In the genomic region with DNA sequence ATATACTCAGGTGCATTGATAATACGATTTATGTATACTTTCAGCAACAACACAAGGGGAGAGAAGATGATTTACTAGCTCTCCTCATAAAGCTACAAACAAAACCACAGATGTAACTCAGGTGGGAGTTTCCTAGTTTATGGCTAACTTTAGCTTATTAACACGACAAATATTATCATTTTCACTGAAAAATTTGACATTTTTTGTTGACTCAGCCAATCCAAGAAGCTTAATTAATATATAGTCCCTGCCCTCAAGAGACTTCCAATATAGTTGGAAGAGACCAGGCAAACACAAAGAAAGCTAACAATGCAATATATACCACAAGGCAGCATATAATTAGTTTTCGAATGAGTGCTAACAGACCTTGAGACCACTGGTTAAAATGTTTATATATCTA, we compare ENCODE assay signal across 8 cellular contexts. TPM values are rescaled to one million over a fixed set of nuclear protein-coding genes. Genes with fewer than 3 reads are reported as not detected.
A peak's percentile ranks its signal among the peaks of the same experiment; 100 is the strongest.
DNase-seq lines count a peak whose midpoint lies in the region; ATAC-seq and TF ChIP-seq lines count a peak whose summit lies in the region.

No MANE protein-coding gene starts in this region.

- peak overlapping the region; percentile 96 for H2AFZ ChIP-seq in SK-N-SH (ENCODE audit: low read depth)
- H2AFZ ChIP-seq in hepatocyte, result peak overlapping the region; percentile 84

- H3K9me3 Mint-ChIP-seq in WTC11, result peaks cover 4% of the 10 kb centered on the region
- H3K9me3 Mint-ChIP-seq in stimulated activated memory B cell treated with anti-CD40 and anti-IgM and Interleukin-4, amounts not matched to agents 10 μg/mL and 1 μg/mL and 100 μg/mL, for 72 hours, result no peaks in the 10 kb centered on the region

- H3K9me3 ChIP-seq in SK-N-SH (no peaks in the 10 kb centered on the region), hepatocyte (ENCODE audit: low read depth) (no peaks in the 10 kb centered on the region)

- peak overlapping the region; percentile 95 for H3K4me3 Mint-ChIP-seq in WTC11
- H3K4me3 Mint-ChIP-seq in stimulated activated memory B cell treated with anti-CD40 and anti-IgM and Interleukin-4, amounts not matched to agents 10 μg/mL and 1 μg/mL and 100 μg/mL, for 72 hours, result peak overlapping the region; percentile 98

- peak overlapping the region; percentile 92; the same call in 1 of the 2 replicates for H3K9ac ChIP-seq in SK-N-SH

- H3K27me3 Mint-ChIP-seq in WTC11 (ENCODE audit: low read depth), result no peaks in the 10 kb centered on the region
- H3K27me3 Mint-ChIP-seq in stimulated activated memory B cell treated with anti-CD40 and anti-IgM and Interleukin-4, amounts not matched to agents 10 μg/mL and 1 μg/mL and 100 μg/mL, for 72 hours, result no peaks in the 10 kb centered on the region

- no peak for ATAC-seq in SK-N-SH treated with all-trans-retinoic acid at 6 μM for 48 hours
- no peak for ATAC-seq in WTC11
- no peak for ATAC-seq in stimulated activated memory B cell treated with anti-CD40 and anti-IgM and Interleukin-4, amounts not matched to agents 10 μg/mL and 1 μg/mL and 100 μg/mL, for 72 hours

- H3F3A ChIP-seq in SK-N-SH (replicated peaks; ENCODE audit: insufficient read depth), result peaks cover 10% of the 10 kb centered on the region

- H3K27me3 ChIP-seq in SK-N-SH (ENCODE audit: insufficient read depth) (no peaks in the 10 kb centered on the region), hepatocyte (no peaks in the 10 kb centered on the region)

- TF ChIP-seq RAD21 in SK-N-SH (IDR thresholded peaks at IDR 0.05; ENCODE audit: low read length), result no peak

- no peak for TF ChIP-seq EP300 in SK-N-SH (IDR thresholded peaks at IDR 0.05; ENCODE audit: borderline replicate concordance in 1 of 2, low read depth in 1 of 2, low read length in 1 of 2)

- 18% methylated on average over 3 of the region's 3 CpGs for whole genome bisulfite sequencing in SK-N-SH (ENCODE audit: low lambda C conversion rate)
- WGBS in hepatocyte (ENCODE audit: low lambda C conversion rate, missing lambda C conversion rate), result 22% methylated on average over 3 of the region's 3 CpGs

- H3K4me3 ChIP-seq in SK-N-SH (ENCODE audit: low read depth in 2 of 2, low read length in 1 of 2), result peak overlapping the region; percentile 93 to 98
- H3K4me3 ChIP-seq in hepatocyte, result peak overlapping the region; percentile 62

- no peak overlapping the region for H3K27ac Mint-ChIP-seq in WTC11
- H3K27ac Mint-ChIP-seq in stimulated activated memory B cell treated with anti-CD40 and anti-IgM and Interleukin-4, amounts not matched to agents 10 μg/mL and 1 μg/mL and 100 μg/mL, for 72 hours, result peak overlapping the region; percentile 91

- H3K36me3 Mint-ChIP-seq in WTC11, result peaks cover 20% of the 10 kb centered on the region
- H3K36me3 Mint-ChIP-seq in stimulated activated memory B cell treated with anti-CD40 and anti-IgM and Interleukin-4, amounts not matched to agents 10 μg/mL and 1 μg/mL and 100 μg/mL, for 72 hours, result peaks cover 21% of the 10 kb centered on the region

- CTCF ChIA-PET in SK-N-SH (lab: Yijun Ruan, JAX), result interaction anchor here (1.4 kb wide), 1 partner anchor 19 kb away, joined by 4 read pairs; no protein-coding TSS in a partner anchor
- CTCF ChIA-PET in WTC11 (lab: Charles Lee), result interaction anchor here (1.5 kb wide), 1 partner anchor 321 kb away, joined by 3 read pairs; no protein-coding TSS in a partner anchor

- H4K20me1 ChIP-seq in SK-N-SH (ENCODE audit: insufficient read depth), result no peaks in the 10 kb centered on the region
- H4K20me1 ChIP-seq in hepatocyte (ENCODE audit: insufficient read depth, poor library complexity, severe bottlenecking), result peaks cover 2% of the 10 kb centered on the region

- POLR2A ChIA-PET in SK-N-SH (lab: Yijun Ruan, JAX) (interaction anchor here (0.7 to 1.2 kb wide), 2 partner anchors 13 to 40 kb away, joined by 3 read pairs; no protein-coding TSS in a partner anchor), WTC11 (lab: Charles Lee) (no interaction called here)

- DNase-seq in SK-N-SH, result no peak
- no peak for DNase-seq in WTC11 (ENCODE audit: low spot score)
- DNase-seq in hepatocyte (ENCODE audit: low spot score), result no peak
- no peak for DNase-seq in activated gamma-delta T cell treated with Interleukin-2 at 50 U/mL for 16 hours
- DNase-seq in GOT3 (lab: John Stamatoyannopoulos, UW), result no peak
- DNase-seq in Ammon's horn (ENCODE audit: low spot score), result no peak

- peaks cover 0 to 5% of the 10 kb centered on the region in 2 experiments; a peak in 3 of 4 replicates for H3K4me1 ChIP-seq in SK-N-SH (ENCODE audit: control insufficient read depth in 1 of 2, insufficient read depth in 2 of 2, low read depth in 1 of 2, low read length in 1 of 2)
- H3K4me1 ChIP-seq in hepatocyte (ENCODE audit: insufficient read depth), result peaks cover 13% of the 10 kb centered on the region

- H3K4me2 ChIP-seq in SK-N-SH (peak overlapping the region; percentile 79), hepatocyte (peak overlapping the region; percentile 78)

- H3K27ac ChIP-seq in SK-N-SH (ENCODE audit: low read depth in 2 of 2, low read length in 1 of 2) (no peak overlapping the region; a peak in 1 of 4 replicates), hepatocyte (peak overlapping the region; percentile 91)

- H3K79me2 ChIP-seq in SK-N-SH (ENCODE audit: insufficient read depth), result peaks cover 61% of the 10 kb centered on the region
- H3K79me2 ChIP-seq in hepatocyte, result peaks cover 48% of the 10 kb centered on the region

- H3K36me3 ChIP-seq in SK-N-SH (replicated peaks in 1 of 2; ENCODE audit: control insufficient read depth in 1 of 2, insufficient read depth in 2 of 2, low read length in 1 of 2) (peaks cover 6 to 10% of the 10 kb centered on the region in 2 experiments), hepatocyte (replicated peaks; ENCODE audit: insufficient read depth, low read depth) (no peaks in the 10 kb centered on the region)

- TF ChIP-seq CTCF in SK-N-SH (IDR thresholded peaks at IDR 0.05) (no peak), WTC11 (IDR thresholded peaks at IDR 0.05) (no peak), hepatocyte (IDR thresholded peaks at IDR 0.05; ENCODE audit: poor library complexity) (no peak)

- H3K9me2 ChIP-seq in SK-N-SH (no peaks in the 10 kb centered on the region), hepatocyte (replicated peaks; ENCODE audit: insufficient read depth) (no peaks in the 10 kb centered on the region)

- H3K4me1 Mint-ChIP-seq in WTC11, result peaks cover 21% of the 10 kb centered on the region
- peaks cover 34% of the 10 kb centered on the region for H3K4me1 Mint-ChIP-seq in stimulated activated memory B cell treated with anti-CD40 and anti-IgM and Interleukin-4, amounts not matched to agents 10 μg/mL and 1 μg/mL and 100 μg/mL, for 72 hours

TF ChIP-seq in SK-N-SH, 30 proteins besides CTCF, POLR2A, EP300 and RAD21 (continues in another document):
- TF ChIP-seq TEAD4 (IDR thresholded peaks at IDR 0.05; ENCODE audit: borderline replicate concordance, insufficient read depth) (no peak), CHD2 (IDR thresholded peaks at IDR 0.05; ENCODE audit: low read length, partially characterized antibody) (no peak), TAF1 (IDR thresholded peaks at IDR 0.05; ENCODE audit: borderline replicate concordance, low read depth, low read length) (no peak)

TF ChIP-seq in SK-N-SH treated with all-trans-retinoic acid at 6 μM for 48 hours, 23 proteins besides CTCF, POLR2A, EP300 and RAD21 (continues in another document):
- TF ChIP-seq RARB (CRISPR knock-in tag; IDR thresholded peaks at IDR 0.05) (no peak), OSR1 (CRISPR knock-in tag; IDR thresholded peaks at IDR 0.05) (no peak), ZFP30 (CRISPR knock-in tag; IDR thresholded peaks at IDR 0.05) (no peak)
- TF ChIP-seq, protein P1, sequence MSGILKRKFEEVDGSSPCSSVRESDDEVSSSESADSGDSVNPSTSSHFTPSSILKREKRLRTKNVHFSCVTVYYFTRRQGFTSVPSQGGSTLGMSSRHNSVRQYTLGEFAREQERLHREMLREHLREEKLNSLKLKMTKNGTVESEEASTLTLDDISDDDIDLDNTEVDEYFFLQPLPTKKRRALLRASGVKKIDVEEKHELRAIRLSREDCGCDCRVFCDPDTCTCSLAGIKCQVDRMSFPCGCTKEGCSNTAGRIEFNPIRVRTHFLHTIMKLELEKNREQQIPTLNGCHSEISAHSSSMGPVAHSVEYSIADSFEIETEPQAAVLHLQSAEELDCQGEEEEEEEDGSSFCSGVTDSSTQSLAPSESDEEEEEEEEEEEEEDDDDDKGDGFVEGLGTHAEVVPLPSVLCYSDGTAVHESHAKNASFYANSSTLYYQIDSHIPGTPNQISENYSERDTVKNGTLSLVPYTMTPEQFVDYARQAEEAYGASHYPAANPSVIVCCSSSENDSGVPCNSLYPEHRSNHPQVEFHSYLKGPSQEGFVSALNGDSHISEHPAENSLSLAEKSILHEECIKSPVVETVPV (CRISPR knock-in tag; IDR thresholded peaks at IDR 0.05), result no peak

RNA-seq across cellular contexts. Expression of gene WDR12, which starts 0.8 kb away (rescaled TPM):
- polyA plus RNA-seq in SK-N-SH (2012; rRNA removed) (21.2 and 41.0 TPM in 2 replicates), hepatocyte (48.5 and 52.0 TPM in 2 replicates)
- 38.0 and 46.9 TPM in 2 replicates for polyA plus RNA-seq in SK-N-SH (2012; cell fraction: cytosol; rRNA removed)
- polyA plus RNA-seq in SK-N-SH (2012; cell fraction: nucleus; rRNA removed), result 18.8 and 49.4 TPM in 2 replicates
- total RNA-seq in WTC11 (2021) (130 to 146 TPM (median 144 TPM) in 3 replicates), hepatocyte (23.2 and 29.4 TPM in 2 replicates)

RNA-seq across cellular contexts. Expression of gene CARF, which starts 1.4 kb away (rescaled TPM):
- polyA plus RNA-seq in SK-N-SH (2012; rRNA removed) (4.6 and 8.3 TPM in 2 replicates), hepatocyte (4.4 and 5.1 TPM in 2 replicates)
- polyA plus RNA-seq in SK-N-SH (2012; cell fraction: cytosol; rRNA removed), result 5.1 and 5.9 TPM in 2 replicates
- 9.4 and 21.3 TPM in 2 replicates for polyA plus RNA-seq in SK-N-SH (2012; cell fraction: nucleus; rRNA removed)
- total RNA-seq in WTC11 (2021) (3.3 to 6.8 TPM (median 6.6 TPM) in 3 replicates), hepatocyte (10.3 and 13.7 TPM in 2 replicates)

RNA-seq across cellular contexts. Expression of gene ICA1L, which starts 39.1 kb away (rescaled TPM):
- polyA plus RNA-seq in SK-N-SH (2012; rRNA removed) (3.7 and 5.9 TPM in 2 replicates), hepatocyte (5.1 and 7.3 TPM in 2 replicates)
- polyA plus RNA-seq in SK-N-SH (2012; cell fraction: cytosol; rRNA removed), result 3.9 and 4.1 TPM in 2 replicates
- polyA plus RNA-seq in SK-N-SH (2012; cell fraction: nucleus; rRNA removed), result 11.5 and 20.8 TPM in 2 replicates
- total RNA-seq in WTC11 (2021) (2.7 to 3.1 TPM (median 2.8 TPM) in 3 replicates), hepatocyte (8.2 and 9.0 TPM in 2 replicates)
